Comparison of ENCODE assay signal across 23 cellular contexts in the genomic region with DNA sequence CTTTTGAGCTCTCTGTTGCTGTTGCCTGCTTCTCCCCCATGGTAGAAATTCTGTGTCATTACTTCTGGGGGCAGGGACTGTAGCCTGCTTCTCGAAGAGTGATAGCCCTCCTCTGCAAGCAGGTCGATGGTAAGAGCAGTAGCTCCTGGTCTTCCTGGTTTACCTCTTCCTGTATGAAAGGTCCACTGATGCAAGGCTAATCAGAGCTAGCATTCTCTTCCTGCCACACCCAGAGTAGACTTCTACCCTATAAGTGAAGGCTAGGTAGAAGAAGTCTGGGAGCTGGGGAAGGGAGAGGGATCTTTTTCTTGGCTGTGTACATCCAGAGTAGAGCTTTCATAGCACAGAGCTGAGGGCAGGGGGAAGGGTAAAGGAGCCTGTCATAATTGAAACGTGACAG.
DNase-seq lines count a peak whose midpoint lies in the region; ATAC-seq and TF ChIP-seq lines count a peak whose summit lies in the region.
"Had no signal": no experiment of that assay in that cellular context is flagged by ENCODE, and none has a peak within 500 bp of the region (broad histone marks: within the 10 kb centered on the region; RNA-seq: fewer than 3 reads in every experiment).

No MANE protein-coding gene starts in this region.

- peaks cover 2% of the 10 kb centered on the region for H3K9me3 Mint-ChIP-seq in Calu3 (ENCODE audit: low read depth, unreplicated experiment)
- peaks cover 9% of the 10 kb centered on the region for H3K9me3 Mint-ChIP-seq in activated T-cell treated with anti-CD3 and anti-CD28 coated beads, Interleukin-2, amount 50 U/mL, for 4 hours

- CTCF ChIA-PET in Calu3 (lab: Charles Lee), result no interaction called here

- no TSS peak for BruUV-seq in Calu3 (replicated peaks; lab: Mats Ljungman, UMichigan)

- H3K9ac ChIP-seq in colonic mucosa (ENCODE audit: low read depth in 2 of 2, low read length in 2 of 2), result no peak overlapping the region
- H3K9ac ChIP-seq: BLaER1 treated with 17β-estradiol and CSF1 and Interleukin-3, amounts not matched to agents 10 nM and 100 nM had no signal

- DNase-seq in Calu3 (peak; percentile 1), colonic mucosa (peak; percentile 22), mucosa of descending colon (no peak), NK-92 (lab: John Stamatoyannopoulos, UW; ENCODE audit: unreplicated experiment) (no peak), gastrocnemius medialis (no peak)
- no peak for DNase-seq in activated T-cell treated with anti-CD3 and anti-CD28 coated beads, Interleukin-2, amount 50 U/mL, for 4 hours
- DNase-seq: AML-193; Caco-2; CD4-positive, alpha-beta T cell; CD8-positive, alpha-beta T cell; DMS 273 treated with DMSO at 0.1 percent for 48 hours; DMS153; DMS53; DMS79; DND-41; EL; GDM1 had no signal

- H3K9me3 ChIP-seq in colonic mucosa (no peaks in the 10 kb centered on the region), mucosa of descending colon (no peaks in the 10 kb centered on the region), gastrocnemius medialis (no peaks in the 10 kb centered on the region)
- H3K9me3 ChIP-seq: A549 had no signal

- TF ChIP-seq POLR2A in gastrocnemius medialis (IDR thresholded peaks at IDR 0.05), result no peak

- peak; percentile 90 for ATAC-seq in mucosa of descending colon
- ATAC-seq in activated T-cell treated with anti-CD3 and anti-CD28 coated beads, Interleukin-2, amount 50 U/mL, for 4 hours, result no peak
- no peak for ATAC-seq in gastrocnemius medialis
- ATAC-seq: A549; CD8-positive, alpha-beta T cell; GM12878 had no signal

- TF ChIP-seq CTCF in Calu3 (IDR thresholded peaks at IDR 0.05; ENCODE audit: unreplicated experiment) (no peak), colonic mucosa (IDR thresholded peaks at IDR 0.05) (no peak), mucosa of descending colon (IDR thresholded peaks at IDR 0.05) (no peak), gastrocnemius medialis (IDR thresholded peaks at IDR 0.05 in 4 of 5, conservative IDR thresholded peaks at IDR 0.05 in 1 of 5) (no peak)

- H3K27me3 Mint-ChIP-seq in Calu3 (ENCODE audit: unreplicated experiment), result no peaks in the 10 kb centered on the region
- no peaks in the 10 kb centered on the region for H3K27me3 Mint-ChIP-seq in activated T-cell treated with anti-CD3 and anti-CD28 coated beads, Interleukin-2, amount 50 U/mL, for 4 hours (ENCODE audit: low read depth)
- H3K27me3 Mint-ChIP-seq: B cell; CD4-positive, alpha-beta T cell had no signal

- H3K27ac ChIP-seq in colonic mucosa, result no peak overlapping the region
- no peak overlapping the region for H3K27ac ChIP-seq in gastrocnemius medialis
- H3K27ac ChIP-seq: 22Rv1; A549; BLaER1 treated with 17β-estradiol and CSF1 and Interleukin-3, amounts not matched to agents 10 nM and 100 nM; C4-2B had no signal

- no peaks in the 10 kb centered on the region for H3K4me1 Mint-ChIP-seq in Calu3 (ENCODE audit: low read depth, unreplicated experiment)
- H3K4me1 Mint-ChIP-seq in activated T-cell treated with anti-CD3 and anti-CD28 coated beads, Interleukin-2, amount 50 U/mL, for 4 hours (ENCODE audit: low read depth), result no peaks in the 10 kb centered on the region
- H3K4me1 Mint-ChIP-seq: B cell had no signal

- intact Hi-C loops in Calu3 (cut with micrococcal nuclease; ENCODE audit: unreplicated experiment), result no loop called here
- intact Hi-C loops in colonic mucosa (cut with DNase I), result no loop called here
- intact Hi-C loops in mucosa of descending colon (cut with DNase I, micrococcal nuclease), result no loop called here
- intact Hi-C loops in gastrocnemius medialis (cut with DNase I; ENCODE audit: low total_unique reads), result no loop called here

- H3K4me3 ChIP-seq in colonic mucosa, result no peak overlapping the region
- no peak overlapping the region for H3K4me3 ChIP-seq in mucosa of descending colon
- H3K4me3 ChIP-seq in gastrocnemius medialis, result no peak overlapping the region
- H3K4me3 ChIP-seq: A549; BLaER1 treated with 17β-estradiol and CSF1 and Interleukin-3, amounts not matched to agents 10 nM and 100 nM; GM12878 had no signal

- no peaks in the 10 kb centered on the region for H3K36me3 ChIP-seq in colonic mucosa
- H3K36me3 ChIP-seq in mucosa of descending colon (ENCODE audit: low read depth), result no peaks in the 10 kb centered on the region
- no peaks in the 10 kb centered on the region for H3K36me3 ChIP-seq in gastrocnemius medialis
- H3K36me3 ChIP-seq: BLaER1 treated with 17β-estradiol and CSF1 and Interleukin-3, amounts not matched to agents 10 nM and 100 nM had no signal

- H3K27ac Mint-ChIP-seq in Calu3 (ENCODE audit: unreplicated experiment), result no peak overlapping the region
- H3K27ac Mint-ChIP-seq: B cell; CD4-positive, alpha-beta T cell; CD8-positive, alpha-beta T cell had no signal

- H3K27me3 ChIP-seq in colonic mucosa, result no peaks in the 10 kb centered on the region
- no peaks in the 10 kb centered on the region for H3K27me3 ChIP-seq in gastrocnemius medialis
- H3K27me3 ChIP-seq: BLaER1 treated with 17β-estradiol and CSF1 and Interleukin-3, amounts not matched to agents 10 nM and 100 nM had no signal

- in situ Hi-C loops in gastrocnemius medialis (cut with MboI; ENCODE audit: low sequenced_read_pairs in 4 of 4), result no loop called here

- H3K4me1 ChIP-seq in colonic mucosa (no peaks in the 10 kb centered on the region), mucosa of descending colon (ENCODE audit: low read depth) (no peaks in the 10 kb centered on the region), gastrocnemius medialis (no peaks in the 10 kb centered on the region)
- H3K4me1 ChIP-seq: A549; BLaER1 treated with 17β-estradiol and CSF1 and Interleukin-3, amounts not matched to agents 10 nM and 100 nM; Caco-2 had no signal

- no peak overlapping the region for H3K4me3 Mint-ChIP-seq in Calu3 (ENCODE audit: low read depth, unreplicated experiment)
- no peak overlapping the region for H3K4me3 Mint-ChIP-seq in activated T-cell treated with anti-CD3 and anti-CD28 coated beads, Interleukin-2, amount 50 U/mL, for 4 hours
- H3K4me3 Mint-ChIP-seq: B cell; CD4-positive, alpha-beta T cell; CD8-positive, alpha-beta T cell had no signal

- H3K36me3 Mint-ChIP-seq in Calu3 (ENCODE audit: insufficient read depth, unreplicated experiment), result no peaks in the 10 kb centered on the region
- no peaks in the 10 kb centered on the region for H3K36me3 Mint-ChIP-seq in activated T-cell treated with anti-CD3 and anti-CD28 coated beads, Interleukin-2, amount 50 U/mL, for 4 hours (ENCODE audit: insufficient read depth)
- H3K36me3 Mint-ChIP-seq: CD8-positive, alpha-beta T cell had no signal

Comparison
In these comparisons a context has a peak if more than half of its experiments do, and no peak if none do; other contexts are left out.
1. DNase-seq: peak in Calu3 (single experiment) and colonic mucosa (single experiment); none in mucosa of descending colon (0 of 3), activated T-cell treated with anti-CD3 and anti-CD28 coated beads, Interleukin-2, amount 50 U/mL, for 4 hours (single experiment), NK-92 (single experiment) and gastrocnemius medialis (0 of 2).